In the genomic region with DNA sequence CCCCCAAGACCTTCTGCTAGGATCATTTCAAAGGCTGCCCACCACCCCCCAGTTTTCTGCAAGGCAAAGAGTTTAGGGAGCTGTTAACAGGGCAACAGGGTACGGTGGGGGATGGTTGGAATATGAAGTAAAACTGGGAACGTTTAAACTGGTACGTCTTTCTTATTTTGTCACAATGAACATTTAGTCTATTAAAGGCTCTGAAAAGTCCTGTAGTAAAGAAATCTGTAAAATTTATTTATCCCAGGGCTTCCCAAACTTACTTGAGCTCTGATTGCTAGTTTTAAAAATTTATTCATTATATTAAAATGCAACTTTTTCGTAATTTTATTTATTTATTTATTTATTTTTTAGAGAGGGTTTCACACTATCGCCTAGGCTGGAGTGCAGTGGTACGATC, we compare ENCODE assay signal across 15 cellular contexts.
DNase-seq lines count a peak whose midpoint lies in the region; ATAC-seq and TF ChIP-seq lines count a peak whose summit lies in the region.
"Had no signal": no experiment of that assay in that cellular context is flagged by ENCODE, and none has a peak within 500 bp of the region (broad histone marks: within the 10 kb centered on the region; RNA-seq: fewer than 3 reads in every experiment).

No MANE protein-coding gene starts in this region.

- TF ChIP-seq CTCF in WTC11 (IDR thresholded peaks at IDR 0.05): no peak
- no peak for TF ChIP-seq CTCF in endodermal cell (conservative IDR thresholded peaks at IDR 0.05)

- H3K9me3 ChIP-seq in thymus (ENCODE audit: control insufficient read depth) (no peaks in the 10 kb centered on the region), endodermal cell (ENCODE audit: control insufficient read depth, low read length) (no peaks in the 10 kb centered on the region)
- H3K9me3 ChIP-seq: sigmoid colon, tibial artery had no signal

- 88% methylated on average over 6 of the region's 6 CpGs for WGBS in thymus
- WGBS in endodermal cell (ENCODE audit: insufficient coverage in 1 of 2, insufficient read length in 1 of 2), 2 experiments: 87 to 97% methylated on average over 2 to 5 of the region's 6 CpGs

- peaks cover 37% of the 10 kb centered on the region for H3K36me3 ChIP-seq in thymus (ENCODE audit: control insufficient read depth, insufficient read depth)
- peaks cover 50% of the 10 kb centered on the region for H3K36me3 ChIP-seq in endodermal cell (ENCODE audit: control insufficient read depth, insufficient read depth, low read length)

- H3K9me3 Mint-ChIP-seq in activated naive CD4-positive, alpha-beta T cell treated with anti-CD3 and anti-CD28 coated beads, Interleukin-2, amount 50 U/mL, for 72 hours: peaks cover 0 to 5% of the 10 kb centered on the region in 2 donors
- H3K9me3 Mint-ChIP-seq in WTC11 (no peaks in the 10 kb centered on the region), endodermal cell (no peaks in the 10 kb centered on the region)
- H3K9me3 Mint-ChIP-seq in central memory CD8-positive, alpha-beta T cell: no peaks in the 10 kb centered on the region
- H3K9me3 Mint-ChIP-seq: nephron had no signal

- H3K9ac ChIP-seq in endodermal cell (ENCODE audit: extremely low read depth, low read length, poor library complexity, severe bottlenecking): no peak overlapping the region

- CTCF ChIA-PET in WTC11 (lab: Charles Lee): interaction anchor here (1.4 to 1.7 kb wide), 2 partner anchors 11 to 67 kb away, joined by 3 to 7 read pairs; no protein-coding TSS in a partner anchor

- peak overlapping the region; percentile 85 for H3K27ac ChIP-seq in thymus (ENCODE audit: low read depth)
- H3K27ac ChIP-seq in endodermal cell (ENCODE audit: low read depth, low read length): no peak overlapping the region
- H3K27ac ChIP-seq: tibial artery had no signal

- H3K36me3 Mint-ChIP-seq in activated naive CD4-positive, alpha-beta T cell treated with anti-CD3 and anti-CD28 coated beads, Interleukin-2, amount 50 U/mL, for 72 hours: peaks cover 44 to 81% of the 10 kb centered on the region in 2 donors
- H3K36me3 Mint-ChIP-seq in WTC11 (peaks cover 47% of the 10 kb centered on the region), endodermal cell (ENCODE audit: low read depth) (peaks cover 61% of the 10 kb centered on the region)
- H3K36me3 Mint-ChIP-seq in central memory CD8-positive, alpha-beta T cell (ENCODE audit: insufficient read depth): peaks cover 72% of the 10 kb centered on the region

- peaks cover 30% of the 10 kb centered on the region for H3K4me1 ChIP-seq in thymus (ENCODE audit: control insufficient read depth, insufficient read depth, low read length)
- H3K4me1 ChIP-seq in endodermal cell (ENCODE audit: control insufficient read depth, insufficient read depth, low read length): no peaks in the 10 kb centered on the region

- no peaks in the 10 kb centered on the region for H3K27me3 ChIP-seq in thymus (ENCODE audit: control insufficient read depth, insufficient read depth)
- H3K27me3 ChIP-seq in endodermal cell (ENCODE audit: control insufficient read depth, insufficient read depth, low read length, poor library complexity, severe bottlenecking): no peaks in the 10 kb centered on the region
- H3K27me3 ChIP-seq: sigmoid colon, tibial artery had no signal

- no peak for DNase-seq in activated naive CD4-positive, alpha-beta T cell treated with anti-CD3 and anti-CD28 coated beads, Interleukin-2, amount 50 U/mL, for 72 hours (ENCODE audit: low spot score in 2 of 2)
- DNase-seq in activated naive CD4-positive, alpha-beta T cell treated with Interleukin-2 at 50 U/mL for 16 hours: no peak
- DNase-seq in WTC11 (ENCODE audit: low spot score) (no peak), germinal center (ENCODE audit: low spot score) (no peak), endodermal cell (no peak), activated gamma-delta T cell (lab: John Stamatoyannopoulos, UW) (no peak)
- DNase-seq in central memory CD8-positive, alpha-beta T cell (ENCODE audit: low spot score in 2 of 2): no peak
- DNase-seq: activated CD4-positive, alpha-beta T cell treated with anti-CD3 and anti-CD28 coated beads, Interleukin-2, amount 50 U/mL, for 48 hours; anterior cingulate cortex; central memory CD4-positive, alpha-beta T cell; mesendoderm had no signal

- no peak overlapping the region for H3K4me3 Mint-ChIP-seq in WTC11
- no peak overlapping the region for H3K4me3 Mint-ChIP-seq in central memory CD8-positive, alpha-beta T cell
- no peak overlapping the region for H3K4me3 Mint-ChIP-seq in endodermal cell
- H3K4me3 Mint-ChIP-seq: nephron had no signal

- POLR2A ChIA-PET in WTC11 (lab: Charles Lee): no interaction called here

- H3K27me3 Mint-ChIP-seq in WTC11 (ENCODE audit: low read depth): no peaks in the 10 kb centered on the region
- no peaks in the 10 kb centered on the region for H3K27me3 Mint-ChIP-seq in central memory CD8-positive, alpha-beta T cell
- no peaks in the 10 kb centered on the region for H3K27me3 Mint-ChIP-seq in endodermal cell (ENCODE audit: insufficient read depth)

- H3K4me3 ChIP-seq in thymus (ENCODE audit: low read length): no peak overlapping the region
- H3K4me3 ChIP-seq in endodermal cell (ENCODE audit: low read length): no peak overlapping the region
- H3K4me3 ChIP-seq: sigmoid colon, tibial artery had no signal

- H3K4me1 Mint-ChIP-seq in WTC11 (no peaks in the 10 kb centered on the region), endodermal cell (peaks cover 3% of the 10 kb centered on the region)
- H3K4me1 Mint-ChIP-seq in central memory CD8-positive, alpha-beta T cell: peaks cover 48% of the 10 kb centered on the region

- H3K27ac Mint-ChIP-seq in activated naive CD4-positive, alpha-beta T cell treated with anti-CD3 and anti-CD28 coated beads, Interleukin-2, amount 50 U/mL, for 72 hours: peak overlapping the region; percentile 41 to 98
- H3K27ac Mint-ChIP-seq in WTC11 (peak overlapping the region; percentile 25; the same call in 1 of the 2 replicates), endodermal cell (no peak overlapping the region)
- peak overlapping the region; percentile 52 for H3K27ac Mint-ChIP-seq in central memory CD8-positive, alpha-beta T cell (ENCODE audit: low read depth)
- H3K27ac Mint-ChIP-seq: nephron had no signal

- ATAC-seq in activated naive CD4-positive, alpha-beta T cell treated with anti-CD3 and anti-CD28 coated beads, Interleukin-2, amount 50 U/mL, for 72 hours: no peak
- ATAC-seq in WTC11: no peak
- no peak for ATAC-seq in central memory CD8-positive, alpha-beta T cell (replicated peaks; ENCODE audit: extremely low read depth, poor library complexity, severe bottlenecking)

TF ChIP-seq in WTC11, 78 proteins besides CTCF, POLR2A, EP300 and RAD21:
- no peak for TF ChIP-seq FOXP1 (CRISPR knock-in tag; IDR thresholded peaks at IDR 0.05; ENCODE audit: borderline replicate concordance)
